In genomic region chr3:176359211-176359610, GRCh38 we compare ENCODE assay signal across 26 cellular contexts.
DNase-seq lines count a peak whose midpoint lies in the region; FAIRE-seq and TF ChIP-seq lines count a peak whose summit lies in the region.
"Had no signal": no experiment of that assay in that cellular context is flagged by ENCODE, and none has a peak within 500 bp of the region (broad histone marks: within the 10 kb centered on the region; RNA-seq: fewer than 3 reads in every experiment).

No MANE protein-coding gene starts in this region.

- CTCF ChIA-PET in H1 (lab: Charles Lee; ENCODE audit: partially characterized antibody) = interaction anchor here (0.9 to 1.4 kb wide), 7 partner anchors 9 to 69 kb away, joined by 3 to 6 read pairs (median 4); no protein-coding TSS in a partner anchor
- CTCF ChIA-PET in activated naive CD4-positive, alpha-beta T cell treated with anti-CD3 and anti-CD28 coated beads, Interleukin-2, amount 10 ng/mL, durations not matched to agents 7 days and 5 days (lab: Charles Lee) = no interaction called here
- CTCF ChIA-PET in GM10248 (lab: Yijun Ruan, JAX) = no interaction called here

- H2AFZ ChIP-seq in H1 (ENCODE audit: low read length) = no peak overlapping the region

- WGBS in H1 (ENCODE audit: extremely low coverage in 1 of 2, insufficient coverage in 1 of 2, insufficient read length in 1 of 2, insufficient replicate concordance in 2 of 2, low coverage in 1 of 2, low lambda C conversion rate in 2 of 2, missing lambda C conversion rate in 1 of 2), 2 experiments = 79% methylated on average over 3 of the region's 3 CpGs; no CpG with 5 or more reads in 1 of the 2 experiments

- H3K4me3 ChIP-seq in H7 (ENCODE audit: insufficient read depth, low read depth, low read length) (no peak overlapping the region), NT2/D1 (ENCODE audit: insufficient read length, low read depth) (no peak overlapping the region), H1 (ENCODE audit: extremely low read depth in 1 of 4, insufficient read depth in 2 of 4, low read depth in 3 of 4, low read length in 4 of 4) (no peak overlapping the region)
- H3K4me3 ChIP-seq: ascending aorta, spleen, testis had no signal

- H3K9ac ChIP-seq in NT2/D1 (ENCODE audit: insufficient read length, low read depth) (no peak overlapping the region), H1 (replicated peaks in 1 of 4; ENCODE audit: extremely low read depth in 1 of 4, low read depth in 3 of 4, low read length in 3 of 4) (no peak overlapping the region)

- H3K56ac ChIP-seq in H1 (replicated peaks; ENCODE audit: insufficient read length, low read depth, low read length) = no peak overlapping the region

- H3K27me3 ChIP-seq in H7 (ENCODE audit: control insufficient read depth, insufficient read depth, low read length) (no peaks in the 10 kb centered on the region), NT2/D1 (ENCODE audit: insufficient read depth, insufficient read length) (no peaks in the 10 kb centered on the region), H1 (replicated peaks in 1 of 4; ENCODE audit: control insufficient read depth in 3 of 4, extremely low read depth in 1 of 4, insufficient read depth in 3 of 4, low read length in 3 of 4) (no peaks in the 10 kb centered on the region)
- H3K27me3 ChIP-seq: ascending aorta, spleen, testis had no signal

- no peak for TF ChIP-seq EP300 in H1 (IDR thresholded peaks at IDR 0.05; ENCODE audit: borderline replicate concordance in 1 of 2, low read depth in 2 of 2, low read length in 2 of 2)

- peak; percentile 20 to 42; a peak in 1 of 4 replicates for TF ChIP-seq RAD21 in H1 (IDR thresholded peaks at IDR 0.05 in 1 of 2, conservative IDR thresholded peaks at IDR 0.05 in 1 of 2; ENCODE audit: low read depth in 2 of 2, low read length in 2 of 2)

- H4K5ac ChIP-seq in H1 (ENCODE audit: insufficient read length, low read depth, low read length) = no peak overlapping the region

- peaks cover 0 to 7% of the 10 kb centered on the region in 2 experiments; a peak in 2 of 4 replicates for H3K79me2 ChIP-seq in H1 (ENCODE audit: control insufficient read depth in 1 of 2, insufficient read depth in 2 of 2, low read length in 2 of 2)

- no peak overlapping the region for H2BK120ac ChIP-seq in H1 (replicated peaks; ENCODE audit: low read depth, low read length)

- no peak overlapping the region for H2BK5ac ChIP-seq in H1 (ENCODE audit: low read depth, low read length)

- H3K4me2 ChIP-seq in H1 (ENCODE audit: insufficient read depth in 1 of 2, low read depth in 2 of 2, low read length in 2 of 2) = no peak overlapping the region

- no peak overlapping the region for H4K91ac ChIP-seq in H1 (replicated peaks; ENCODE audit: insufficient read length, low read length)

- no peaks in the 10 kb centered on the region for H3K4me1 Mint-ChIP-seq in progenitor cell of endocrine pancreas (ENCODE audit: low read depth)
- no peaks in the 10 kb centered on the region for H3K4me1 Mint-ChIP-seq in activated naive CD4-positive, alpha-beta T cell treated with anti-CD3 and anti-CD28 coated beads, Interleukin-2, amount 10 ng/mL, durations not matched to agents 7 days and 5 days
- H3K4me1 Mint-ChIP-seq: activated naive CD8-positive, alpha-beta T cell treated with anti-CD3 and anti-CD28 coated beads for 36 hours; CD14-positive monocyte; stimulated activated memory B cell treated with anti-CD40 and anti-IgM and Interleukin-4, amounts not matched to agents 10 μg/mL and 1 μg/mL and 100 μg/mL, for 72 hours had no signal

- POLR2A ChIA-PET in H1 (lab: Charles Lee; ENCODE audit: partially characterized antibody) = interaction anchor here (1.9 kb wide), 1 partner anchor 45 kb away, joined by 4 read pairs; no protein-coding TSS in a partner anchor
- POLR2A ChIA-PET in GM10248 (lab: Yijun Ruan, JAX) = no interaction called here

- no peak overlapping the region for H4K8ac ChIP-seq in H1 (ENCODE audit: extremely low read depth, insufficient read depth, low read length)

- H3K18ac ChIP-seq in H1 (ENCODE audit: extremely low read depth, low read length) = no peak overlapping the region

- H3K9me3 Mint-ChIP-seq in progenitor cell of endocrine pancreas (ENCODE audit: low read depth) = no peaks in the 10 kb centered on the region
- H3K9me3 Mint-ChIP-seq in activated naive CD4-positive, alpha-beta T cell treated with anti-CD3 and anti-CD28 coated beads, Interleukin-2, amount 10 ng/mL, durations not matched to agents 7 days and 5 days = peaks cover 12% of the 10 kb centered on the region

- no peak overlapping the region for H3K4me3 Mint-ChIP-seq in progenitor cell of endocrine pancreas (ENCODE audit: low read depth)
- H3K4me3 Mint-ChIP-seq in activated naive CD4-positive, alpha-beta T cell treated with anti-CD3 and anti-CD28 coated beads, Interleukin-2, amount 10 ng/mL, durations not matched to agents 7 days and 5 days = no peak overlapping the region
- H3K4me3 Mint-ChIP-seq: activated CD4-positive, alpha-beta memory T cell treated with anti-CD3 and anti-CD28 coated beads for 36 hours; activated naive CD8-positive, alpha-beta T cell treated with anti-CD3 and anti-CD28 coated beads for 36 hours; CD14-positive monocyte; stimulated activated memory B cell treated with anti-CD40 and anti-IgM and Interleukin-4, amounts not matched to agents 10 μg/mL and 1 μg/mL and 100 μg/mL, for 72 hours had no signal

- no peak overlapping the region for H3K14ac ChIP-seq in H1 (ENCODE audit: insufficient read length)

- DNase-seq in H7 = peak; percentile 44
- peak; percentile 6 for DNase-seq in NT2/D1 (ENCODE audit: low read depth, low spot score)
- DNase-seq in H1 (ENCODE audit: low read depth in 1 of 2, low spot score in 2 of 2) = no peak
- DNase-seq in progenitor cell of endocrine pancreas (ENCODE audit: low spot score, unreplicated experiment) = no peak
- DNase-seq in activated naive CD4-positive, alpha-beta T cell treated with anti-CD3 and anti-CD28 coated beads, Interleukin-2, amount 10 ng/mL, durations not matched to agents 7 days and 5 days = no peak
- DNase-seq in GM10248 (ENCODE audit: extremely low spot score) = no peak
- no peak for DNase-seq in NOMO-1 (lab: John Stamatoyannopoulos, UW; ENCODE audit: unreplicated experiment in 2 of 2)
- DNase-seq: activated CD4-positive, alpha-beta memory T cell treated with anti-CD3 and anti-CD28 coated beads for 36 hours; activated CD8-positive, alpha-beta memory T cell treated with anti-CD3 and anti-CD28 coated beads, Interleukin-2, amount 50 U/mL, for 48 hours; activated naive CD8-positive, alpha-beta T cell treated with anti-CD3 and anti-CD28 coated beads for 36 hours; central memory CD4-positive, alpha-beta T cell; head of caudate nucleus; KG1; mesenchymal stem cell; MV-4-11; NCI-H1694; NCI-H526; occipital lobe; retina; spleen; stimulated activated CD4-positive, alpha-beta T cell treated with anti-CD3 and anti-CD28 coated beads, Interleukin-2, amount 100 ng/mL, for 48 hours; T-helper 9 cell; testis had no signal

- H3K36me3 ChIP-seq in H7 (replicated peaks; ENCODE audit: control insufficient read depth, insufficient read depth, low read length) = no peaks in the 10 kb centered on the region
- H3K36me3 ChIP-seq in NT2/D1 (ENCODE audit: insufficient read depth, insufficient read length, low read length) = no peaks in the 10 kb centered on the region
- H3K36me3 ChIP-seq in H1 (ENCODE audit: control insufficient read depth in 2 of 4, insufficient read depth in 4 of 4, low read length in 3 of 4) = no peaks in the 10 kb centered on the region; a peak in 1 of 8 replicates
- H3K36me3 ChIP-seq: ascending aorta, spleen had no signal

- peak in 2 of 3 experiments; percentile 1 to 52; a peak in 1 of 4 replicates for TF ChIP-seq CTCF in H1 (IDR thresholded peaks at IDR 0.05; ENCODE audit: control extremely low read depth in 1 of 3, insufficient read depth in 1 of 3, low read depth in 1 of 3, low read length in 3 of 3)
- peak; percentile 39 for TF ChIP-seq CTCF in progenitor cell of endocrine pancreas (IDR thresholded peaks at IDR 0.05; ENCODE audit: unreplicated experiment)
- no peak for TF ChIP-seq CTCF in GM10248 (IDR thresholded peaks at IDR 0.05; ENCODE audit: control extremely low read depth, extremely low read depth, low read depth, missing control alignments)

- peaks cover 0 to 2% of the 10 kb centered on the region in 2 experiments for H4K20me1 ChIP-seq in H1 (replicated peaks in 1 of 2; ENCODE audit: control insufficient read depth in 1 of 2, insufficient read depth in 2 of 2, low read length in 2 of 2)

- H3K9me3 ChIP-seq in NT2/D1 (ENCODE audit: insufficient read depth, low read length) (no peaks in the 10 kb centered on the region; the same call in 1 of the 2 replicates), H1 (ENCODE audit: insufficient read depth in 2 of 2, low read depth in 1 of 2, low read length in 1 of 2) (no peaks in the 10 kb centered on the region; a peak in 1 of 4 replicates)
- H3K9me3 ChIP-seq: ascending aorta, testis had no signal

- no peak overlapping the region for H3K27ac ChIP-seq in H1 (ENCODE audit: low read depth, low read length)
- H3K27ac ChIP-seq: ascending aorta, spleen, testis had no signal

- H3K23ac ChIP-seq in H1 (ENCODE audit: insufficient read length) = no peak overlapping the region

- H2AK5ac ChIP-seq in H1 (ENCODE audit: low read depth, low read length) = no peak overlapping the region

- H2BK20ac ChIP-seq in H1 (ENCODE audit: low read length) = no peak overlapping the region

- H2BK15ac ChIP-seq in H1 (ENCODE audit: low read length) = no peak overlapping the region

- H3K27ac Mint-ChIP-seq in progenitor cell of endocrine pancreas = no peak overlapping the region
- no peak overlapping the region for H3K27ac Mint-ChIP-seq in activated naive CD4-positive, alpha-beta T cell treated with anti-CD3 and anti-CD28 coated beads, Interleukin-2, amount 10 ng/mL, durations not matched to agents 7 days and 5 days
- H3K27ac Mint-ChIP-seq: activated CD4-positive, alpha-beta memory T cell treated with anti-CD3 and anti-CD28 coated beads for 36 hours; activated naive CD8-positive, alpha-beta T cell treated with anti-CD3 and anti-CD28 coated beads for 36 hours; CD14-positive monocyte; stimulated activated memory B cell treated with anti-CD40 and anti-IgM and Interleukin-4, amounts not matched to agents 10 μg/mL and 1 μg/mL and 100 μg/mL, for 72 hours had no signal

- no peaks in the 10 kb centered on the region for H3K23me2 ChIP-seq in H1 (ENCODE audit: low read depth, low read length)

- H3K79me1 ChIP-seq in H1 (ENCODE audit: low read depth, low read length) = no peaks in the 10 kb centered on the region

- H3K4ac ChIP-seq in H1 (replicated peaks; ENCODE audit: insufficient read length, low read depth, low read length) = no peak overlapping the region

- TF ChIP-seq POLR2A in H1 (IDR thresholded peaks at IDR 0.05; ENCODE audit: control extremely low read depth in 1 of 2, low read depth in 2 of 2, low read length in 2 of 2) = no peak

- H3K36me3 Mint-ChIP-seq in progenitor cell of endocrine pancreas (ENCODE audit: insufficient read depth) = no peaks in the 10 kb centered on the region
- H3K36me3 Mint-ChIP-seq in activated naive CD4-positive, alpha-beta T cell treated with anti-CD3 and anti-CD28 coated beads, Interleukin-2, amount 10 ng/mL, durations not matched to agents 7 days and 5 days = no peaks in the 10 kb centered on the region
- H3K36me3 Mint-ChIP-seq: activated CD4-positive, alpha-beta memory T cell treated with anti-CD3 and anti-CD28 coated beads for 36 hours; activated naive CD8-positive, alpha-beta T cell treated with anti-CD3 and anti-CD28 coated beads for 36 hours; CD14-positive monocyte; stimulated activated memory B cell treated with anti-CD40 and anti-IgM and Interleukin-4, amounts not matched to agents 10 μg/mL and 1 μg/mL and 100 μg/mL, for 72 hours had no signal

- no peak overlapping the region for H2BK12ac ChIP-seq in H1 (ENCODE audit: low read depth, low read length)

- peak; percentile 87 for FAIRE-seq in H1 (lab: Jason Lieb, UNC)

- H3K4me1 ChIP-seq in NT2/D1 (ENCODE audit: insufficient read depth, insufficient read length) (no peaks in the 10 kb centered on the region), H1 (replicated peaks in 1 of 4; ENCODE audit: control insufficient read depth in 3 of 4, insufficient read depth in 4 of 4, low read length in 3 of 4) (no peaks in the 10 kb centered on the region)
- H3K4me1 ChIP-seq: ascending aorta, spleen, testis had no signal

- no peaks in the 10 kb centered on the region for H3K27me3 Mint-ChIP-seq in progenitor cell of endocrine pancreas
- no peaks in the 10 kb centered on the region for H3K27me3 Mint-ChIP-seq in activated naive CD4-positive, alpha-beta T cell treated with anti-CD3 and anti-CD28 coated beads, Interleukin-2, amount 10 ng/mL, durations not matched to agents 7 days and 5 days
- H3K27me3 Mint-ChIP-seq: activated CD4-positive, alpha-beta memory T cell treated with anti-CD3 and anti-CD28 coated beads for 36 hours; activated naive CD8-positive, alpha-beta T cell treated with anti-CD3 and anti-CD28 coated beads for 36 hours; stimulated activated memory B cell treated with anti-CD40 and anti-IgM and Interleukin-4, amounts not matched to agents 10 μg/mL and 1 μg/mL and 100 μg/mL, for 72 hours had no signal

Comparison
In these comparisons a context has a peak if more than half of its experiments do, and no peak if none do; other contexts are left out.
1. DNase-seq: peak in H7 (single experiment) and NT2/D1 (single experiment); none in H1 (0 of 2), progenitor cell of endocrine pancreas (single experiment), activated naive CD4-positive, alpha-beta T cell treated with anti-CD3 and anti-CD28 coated beads, Interleukin-2, amount 10 ng/mL, durations not matched to agents 7 days and 5 days (single experiment), GM10248 (single experiment) and NOMO-1 (0 of 2).